Comparison of ENCODE assay signal across 1 cellular context in genomic region chr1:5873556-5873955, GRCh38.
TF ChIP-seq lines count a peak whose summit lies in the region.

No MANE protein-coding gene starts in this region.

TF ChIP-seq in WTC11, 78 proteins besides CTCF, POLR2A, EP300 and RAD21 (continued from another document):
- TF ChIP-seq STAT6 (CRISPR knock-in tag; conservative IDR thresholded peaks at IDR 0.05; ENCODE audit: low read depth): no peak
